Comparison of ENCODE assay signal across 18 cellular contexts in genomic region chr11:125408281-125408680, GRCh38.
DNase-seq lines count a peak whose midpoint lies in the region; ATAC-seq and TF ChIP-seq lines count a peak whose summit lies in the region.
"Had no signal": no experiment of that assay in that cellular context is flagged by ENCODE, and none has a peak within 500 bp of the region (broad histone marks: within the 10 kb centered on the region; RNA-seq: fewer than 3 reads in every experiment).

No MANE protein-coding gene starts in this region.

- H3K4me3 ChIP-seq in heart right ventricle, result no peak overlapping the region
- no peak overlapping the region for H3K4me3 ChIP-seq in spleen
- H3K4me3 ChIP-seq: BLaER1 treated with 17β-estradiol and CSF1 and Interleukin-3, amounts not matched to agents 10 nM and 100 nM had no signal

- peaks cover 0 to 8% (median 0%) of the 10 kb centered on the region in 7 donors for H3K27me3 ChIP-seq in heart right ventricle
- peaks cover 0 to 72% (median 8%) of the 10 kb centered on the region in 7 donors for H3K27me3 ChIP-seq in spleen (replicated peaks in 1 of 7)

- TF ChIP-seq POLR2A in spleen (IDR thresholded peaks at IDR 0.05), result no peak

- H3K27ac Mint-ChIP-seq in T-cell, result no peak overlapping the region
- H3K27ac Mint-ChIP-seq: HFFc6 had no signal

- H3K4me1 ChIP-seq in heart right ventricle (peaks cover 0 to 23% (median 10%) of the 10 kb centered on the region in 9 donors), spleen (peaks cover 0 to 9% (median 7%) of the 10 kb centered on the region in 6 donors)

- H3K27ac ChIP-seq in heart right ventricle (peak overlapping the region in 1 of 10 donors; percentile 7), spleen (no peak overlapping the region)
- H3K27ac ChIP-seq: BLaER1 treated with 17β-estradiol and CSF1 and Interleukin-3, amounts not matched to agents 10 nM and 100 nM; RWPE1 had no signal

- intact Hi-C loops in heart right ventricle (cut with DNase I), result loop anchor here in 9 of 10 donors (5.0 to 10.0 kb wide), 10 partner anchors 61 to 453 kb away; partner anchors contain the start of genes PKNOX2 (in 4 of the 9) and CCDC15 (in 1 of the 9)
- intact Hi-C loops in spleen (cut with DNase I; ENCODE audit: low total_unique reads), result no loop called here

- H3K27me3 Mint-ChIP-seq in T-cell, result peaks cover 46 to 53% of the 10 kb centered on the region in 2 donors

- peaks cover 4 to 10% (median 6%) of the 10 kb centered on the region in 3 donors for H3K4me1 Mint-ChIP-seq in T-cell

- H3K36me3 Mint-ChIP-seq in T-cell, result no peaks in the 10 kb centered on the region

- POLR2A ChIA-PET in T-cell (lab: Charles Lee), result no interaction called here

- ATAC-seq in heart right ventricle (peak in 6 of 8 donors; percentile 19 to 64 (median 35)), omental fat pad (ENCODE audit: low FRiP score) (peak; percentile 47), T-cell (replicated peaks in 1 of 4) (no peak), GM18520 (IDR thresholded peaks at IDR 0.05; ENCODE audit: unreplicated experiment) (no peak)

- WGBS in heart right ventricle, 2 donors, result 29 to 34% methylated on average over 13 of the region's 13 CpGs
- WGBS in spleen, 5 donors, result 55 to 70% (median 61%) methylated on average over 13 of the region's 13 CpGs

- DNase-seq in activated effector memory CD4-positive, alpha-beta T cell treated with anti-CD3 and anti-CD28 coated beads, Interleukin-2, amount 50 U/mL, for 16 hours, result peak; percentile 55
- no peak for DNase-seq in activated effector memory CD4-positive, alpha-beta T cell treated with Interleukin-2 at 50 U/mL for 16 hours
- DNase-seq in heart right ventricle, result peak in 1 of 2 donors; percentile 35
- no peak for DNase-seq in omental fat pad (ENCODE audit: low spot score)
- DNase-seq in spleen, result peak; percentile 66
- DNase-seq in T-cell, result no peak
- DNase-seq in mesenteric fat pad (ENCODE audit: low spot score), result no peak
- DNase-seq: DMS 273 treated with DMSO at 0.1 percent for 48 hours; GOT3; HFFc6; KBM-7; NCI-H1105; NCI-H2029 treated with DMSO at 0.1 percent for 48 hours; NCI-H524; NK-92 treated with Interleukin-12 subunit alpha and Interleukin-12 subunit beta, amount 100 ng/mL, for 24 hours had no signal

- H3K9me3 Mint-ChIP-seq in T-cell, result no peaks in the 10 kb centered on the region
- H3K9me3 Mint-ChIP-seq: HFFc6 had no signal

- CTCF ChIA-PET in T-cell (lab: Charles Lee), result no interaction called here

- TF ChIP-seq CTCF in heart right ventricle (IDR thresholded peaks at IDR 0.05), result no peak
- TF ChIP-seq CTCF in omental fat pad (IDR thresholded peaks at IDR 0.05), result no peak
- no peak for TF ChIP-seq CTCF in spleen (IDR thresholded peaks at IDR 0.05 in 8 of 11, conservative IDR thresholded peaks at IDR 0.05 in 3 of 11)

- H3K9me3 ChIP-seq in heart right ventricle (no peaks in the 10 kb centered on the region), spleen (no peaks in the 10 kb centered on the region)
- H3K9me3 ChIP-seq: BLaER1 treated with 17β-estradiol and CSF1 and Interleukin-3, amounts not matched to agents 10 nM and 100 nM had no signal

- no peak overlapping the region for H3K4me3 Mint-ChIP-seq in T-cell
- H3K4me3 Mint-ChIP-seq: HFFc6 had no signal

- H3K36me3 ChIP-seq in heart right ventricle, result no peaks in the 10 kb centered on the region
- H3K36me3 ChIP-seq in spleen, result no peaks in the 10 kb centered on the region
- H3K36me3 ChIP-seq: BLaER1 treated with 17β-estradiol and CSF1 and Interleukin-3, amounts not matched to agents 10 nM and 100 nM had no signal

Comparison
In these comparisons a context has a peak if more than half of its experiments do, and no peak if none do; other contexts are left out.
1. DNase-seq: peak in activated effector memory CD4-positive, alpha-beta T cell treated with anti-CD3 and anti-CD28 coated beads, Interleukin-2, amount 50 U/mL, for 16 hours (single experiment) and spleen (single experiment); none in activated effector memory CD4-positive, alpha-beta T cell treated with Interleukin-2 at 50 U/mL for 16 hours (single experiment), omental fat pad (single experiment), T-cell (0 of 34) and mesenteric fat pad (single experiment).
2. ATAC-seq: peak in heart right ventricle (6 of 8) and omental fat pad (single experiment); none in T-cell (0 of 4) and GM18520 (single experiment).